Comparison of ENCODE assay signal across 1 cellular context in the genomic region with DNA sequence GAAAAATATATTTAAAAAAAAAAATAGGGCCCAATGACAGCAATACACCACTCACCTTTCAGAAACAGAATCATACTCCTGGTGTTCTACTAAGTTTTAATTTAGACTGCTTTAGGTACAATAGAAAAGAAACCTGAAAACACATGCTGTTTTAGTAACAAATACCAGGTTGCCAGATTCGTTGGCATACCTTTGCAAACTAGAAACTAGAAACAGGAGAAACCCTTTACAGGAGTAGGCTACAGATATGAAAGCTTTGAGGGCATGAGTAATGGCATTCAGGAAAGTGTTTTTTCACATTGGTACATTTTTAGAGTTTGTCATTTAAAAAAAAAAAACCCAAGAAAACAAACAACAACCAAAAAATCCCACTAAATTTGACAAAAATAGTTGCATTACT.
TF ChIP-seq lines count a peak whose summit lies in the region.

No MANE protein-coding gene starts in this region.

TF ChIP-seq in HEK293, 187 proteins besides CTCF, POLR2A, EP300 and RAD21 (continued from another document):
- TF ChIP-seq, protein P1, sequence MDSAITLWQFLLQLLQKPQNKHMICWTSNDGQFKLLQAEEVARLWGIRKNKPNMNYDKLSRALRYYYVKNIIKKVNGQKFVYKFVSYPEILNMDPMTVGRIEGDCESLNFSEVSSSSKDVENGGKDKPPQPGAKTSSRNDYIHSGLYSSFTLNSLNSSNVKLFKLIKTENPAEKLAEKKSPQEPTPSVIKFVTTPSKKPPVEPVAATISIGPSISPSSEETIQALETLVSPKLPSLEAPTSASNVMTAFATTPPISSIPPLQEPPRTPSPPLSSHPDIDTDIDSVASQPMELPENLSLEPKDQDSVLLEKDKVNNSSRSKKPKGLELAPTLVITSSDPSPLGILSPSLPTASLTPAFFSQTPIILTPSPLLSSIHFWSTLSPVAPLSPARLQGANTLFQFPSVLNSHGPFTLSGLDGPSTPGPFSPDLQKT (IDR thresholded peaks at IDR 0.05; ENCODE audit: borderline replicate concordance, low read depth, low read length), result no peak
- no peak for TF ChIP-seq HOXC10 (CRISPR knock-in tag; IDR thresholded peaks at IDR 0.05)
